11 cellular contexts compared by ENCODE assay signal in the genomic region with DNA sequence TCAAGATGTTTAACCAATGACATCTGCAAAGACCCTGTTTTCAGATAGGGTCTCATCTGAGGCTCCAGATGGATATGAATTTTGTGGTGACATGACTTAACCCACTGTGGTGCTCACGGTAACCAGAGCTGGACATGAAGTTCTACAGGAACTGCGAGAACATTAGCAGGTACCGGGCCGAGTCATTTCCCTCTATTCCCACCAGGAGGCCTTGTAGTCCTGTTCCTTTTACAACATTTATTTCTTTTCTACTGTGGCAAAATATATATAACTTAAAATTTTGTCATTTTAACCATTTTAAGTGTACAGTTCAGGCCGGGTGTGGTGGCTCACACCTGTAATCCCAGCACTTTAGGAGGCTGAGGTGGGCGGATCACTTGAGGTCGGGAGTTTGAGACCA. TPM values are rescaled to one million over a fixed set of nuclear protein-coding genes. Genes with fewer than 3 reads are reported as not detected.
DNase-seq lines count a peak whose midpoint lies in the region; ATAC-seq and TF ChIP-seq lines count a peak whose summit lies in the region.
"Had no signal": no experiment of that assay in that cellular context is flagged by ENCODE, and none has a peak within 500 bp of the region (broad histone marks: within the 10 kb centered on the region; RNA-seq: fewer than 3 reads in every experiment).

No MANE protein-coding gene starts in this region.

- peaks cover under 1% of the 10 kb centered on the region for H3K4me1 ChIP-seq in adipocyte (ENCODE audit: control insufficient read depth, insufficient read depth, low read length)

- ATAC-seq in HG03571 (IDR thresholded peaks at IDR 0.05; ENCODE audit: unreplicated experiment) = no peak
- no peak for ATAC-seq in GM19455 (IDR thresholded peaks at IDR 0.05; ENCODE audit: unreplicated experiment)
- ATAC-seq in HG02678 (IDR thresholded peaks at IDR 0.05; ENCODE audit: unreplicated experiment) = no peak

- peak; percentile 51 for TF ChIP-seq CTCF in kidney epithelial cell (IDR thresholded peaks at IDR 0.05; ENCODE audit: insufficient read depth, low read length, poor library complexity, severe bottlenecking)

- no peaks in the 10 kb centered on the region for H3K36me3 ChIP-seq in adipocyte (ENCODE audit: control insufficient read depth, insufficient read depth, low read length, severe bottlenecking)
- no peaks in the 10 kb centered on the region for H3K36me3 ChIP-seq in kidney epithelial cell (ENCODE audit: control insufficient read depth, insufficient read depth, low read length)
- H3K36me3 ChIP-seq: ovary had no signal

- H3K9me3 ChIP-seq in adipocyte (ENCODE audit: control insufficient read depth, low read length) = no peaks in the 10 kb centered on the region
- H3K9me3 ChIP-seq: ovary had no signal

- H3K27me3 ChIP-seq in adipocyte (replicated peaks; ENCODE audit: control insufficient read depth, insufficient read depth, low read length) (no peaks in the 10 kb centered on the region), kidney epithelial cell (ENCODE audit: control insufficient read depth, insufficient read depth, low read length) (no peaks in the 10 kb centered on the region)
- H3K27me3 ChIP-seq: ovary had no signal

- DNase-seq in AG08395 (ENCODE audit: low spot score) (peak; percentile 41), HCEC 1CT (peak; percentile 35), adipocyte (ENCODE audit: low read depth) (peak; percentile 67), kidney epithelial cell (ENCODE audit: low read depth) (no peak), activated T-cell treated with anti-CD3 and anti-CD28 coated beads for 4 hours (no peak)
- DNase-seq: activated CD4-positive, alpha-beta memory T cell treated with anti-CD3 and anti-CD28 coated beads, Interleukin-2, amount 10 ng/mL, durations not matched to agents 7 days and 5 days; NCI-H1694 treated with DMSO at 0.1 percent for 48 hours; ovary had no signal

- no peak overlapping the region for H3K4me3 ChIP-seq in adipocyte (ENCODE audit: low read length)
- no peak overlapping the region for H3K4me3 ChIP-seq in kidney epithelial cell (ENCODE audit: low read depth, low read length)
- H3K4me3 ChIP-seq: ovary had no signal

- no peak overlapping the region for H3K9ac ChIP-seq in adipocyte (ENCODE audit: low read length)

RNA-seq across cellular contexts. Expression of a gene that starts 7.6 kb away (rescaled TPM):
- total RNA-seq in kidney epithelial cell = not detected in 2 replicates
- total RNA-seq: activated CD4-positive, alpha-beta memory T cell treated with anti-CD3 and anti-CD28 coated beads, Interleukin-2, amount 10 ng/mL, durations not matched to agents 7 days and 5 days; ovary had no signal

RNA-seq across cellular contexts. Expression of a gene that starts 26.0 kb away (rescaled TPM):
- 56.8 and 62.9 TPM in 2 replicates for total RNA-seq in kidney epithelial cell

RNA-seq across cellular contexts. Expression of a gene that starts 48.9 kb away (rescaled TPM):
- total RNA-seq in kidney epithelial cell = not detected in 2 replicates
- total RNA-seq: activated CD4-positive, alpha-beta memory T cell treated with anti-CD3 and anti-CD28 coated beads, Interleukin-2, amount 10 ng/mL, durations not matched to agents 7 days and 5 days had no signal

RNA-seq across cellular contexts. Expression of a gene that starts 51.1 kb away (rescaled TPM):
- total RNA-seq in kidney epithelial cell = 19.6 and 19.8 TPM in 2 replicates

RNA-seq across cellular contexts. Expression of a gene that starts 57.7 kb away (rescaled TPM):
- total RNA-seq in kidney epithelial cell = 307 and 377 TPM in 2 replicates

Comparison
In these comparisons a context has a peak if more than half of its experiments do, and no peak if none do; other contexts are left out.
1. DNase-seq: peak in AG08395 (single experiment), HCEC 1CT (single experiment) and adipocyte (single experiment); none in kidney epithelial cell (single experiment) and activated T-cell treated with anti-CD3 and anti-CD28 coated beads for 4 hours (single experiment).